2 cellular contexts compared by ENCODE assay signal in genomic region chr14:104751539-104752337, GRCh38.
A peak's percentile ranks its signal among the peaks of the same experiment; 100 is the strongest.
TF ChIP-seq lines count a peak whose summit lies in the region.

No MANE protein-coding gene starts in this region.

TF ChIP-seq in IMR-90, 13 proteins besides CTCF, POLR2A, EP300 and RAD21:
- TF ChIP-seq CEBPB (IDR thresholded peaks at IDR 0.05; ENCODE audit: low read depth, low read length) (no peak), CHD1 (IDR thresholded peaks at IDR 0.05; ENCODE audit: low read depth, low read length) (no peak), NFE2L2 (IDR thresholded peaks at IDR 0.05; ENCODE audit: low read depth, low read length) (no peak), RCOR1 (IDR thresholded peaks at IDR 0.05; ENCODE audit: insufficient replicate concordance, low read length) (no peak), USF2 (IDR thresholded peaks at IDR 0.05; ENCODE audit: low read depth, low read length) (no peak), MAZ (IDR thresholded peaks at IDR 0.05; ENCODE audit: borderline replicate concordance, low read depth, low read length) (no peak), MAFK (IDR thresholded peaks at IDR 0.05; ENCODE audit: low read depth, low read length) (no peak), MXI1 (IDR thresholded peaks at IDR 0.05; ENCODE audit: borderline replicate concordance, low read depth, low read length) (no peak), BHLHE40 (IDR thresholded peaks at IDR 0.05; ENCODE audit: low read depth, low read length) (no peak), RFX5 (IDR thresholded peaks at IDR 0.05; ENCODE audit: low read depth, low read length) (no peak), FOS (IDR thresholded peaks at IDR 0.05; ENCODE audit: low read depth, low read length) (no peak), SMC3 (IDR thresholded peaks at IDR 0.05; ENCODE audit: low read depth, low read length) (no peak)
- TF ChIP-seq, protein P1, sequence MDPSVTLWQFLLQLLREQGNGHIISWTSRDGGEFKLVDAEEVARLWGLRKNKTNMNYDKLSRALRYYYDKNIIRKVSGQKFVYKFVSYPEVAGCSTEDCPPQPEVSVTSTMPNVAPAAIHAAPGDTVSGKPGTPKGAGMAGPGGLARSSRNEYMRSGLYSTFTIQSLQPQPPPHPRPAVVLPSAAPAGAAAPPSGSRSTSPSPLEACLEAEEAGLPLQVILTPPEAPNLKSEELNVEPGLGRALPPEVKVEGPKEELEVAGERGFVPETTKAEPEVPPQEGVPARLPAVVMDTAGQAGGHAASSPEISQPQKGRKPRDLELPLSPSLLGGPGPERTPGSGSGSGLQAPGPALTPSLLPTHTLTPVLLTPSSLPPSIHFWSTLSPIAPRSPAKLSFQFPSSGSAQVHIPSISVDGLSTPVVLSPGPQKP (IDR thresholded peaks at IDR 0.05; ENCODE audit: borderline replicate concordance, low read depth, low read length), result no peak

TF ChIP-seq in K562, 482 proteins besides CTCF, POLR2A, EP300 and RAD21 (continues in another document):
- TF ChIP-seq CEBPG (CRISPR knock-in tag; IDR thresholded peaks at IDR 0.05), result peak; percentile 29; the same call in 1 of the 2 replicates
- TF ChIP-seq CEBPG (tag; conservative IDR thresholded peaks at IDR 0.05 in 1 of 2, IDR thresholded peaks at IDR 0.05 in 1 of 2), result no peak
- TF ChIP-seq ZNF717 (CRISPR knock-in tag; IDR thresholded peaks at IDR 0.05), result 0 out of 2 replicates have a peak, but pooled peaks have one; percentile 40
- no peak for TF ChIP-seq ZBED1 (IDR thresholded peaks at IDR 0.05)
- peak; percentile 17; the same call in 1 of the 2 replicates for TF ChIP-seq CXXC5 (CRISPR knock-in tag; IDR thresholded peaks at IDR 0.05)
- no peak for TF ChIP-seq ZNF699 (CRISPR knock-in tag; IDR thresholded peaks at IDR 0.05; ENCODE audit: insufficient replicate concordance)
- peak in 1 of 2 experiments; percentile 15; a peak in 1 of 4 replicates for TF ChIP-seq KDM1A (IDR thresholded peaks at IDR 0.05)
- TF ChIP-seq ZNF431 (CRISPR knock-in tag; IDR thresholded peaks at IDR 0.05), result no peak; the same call in 1 of the 2 replicates
- no peak for TF ChIP-seq DPF2 (IDR thresholded peaks at IDR 0.05)
- no peak for TF ChIP-seq ZNF23 (CRISPR knock-in tag; IDR thresholded peaks at IDR 0.05)
- TF ChIP-seq SMARCA5 (IDR thresholded peaks at IDR 0.05), result no peak
- TF ChIP-seq, protein P2, sequence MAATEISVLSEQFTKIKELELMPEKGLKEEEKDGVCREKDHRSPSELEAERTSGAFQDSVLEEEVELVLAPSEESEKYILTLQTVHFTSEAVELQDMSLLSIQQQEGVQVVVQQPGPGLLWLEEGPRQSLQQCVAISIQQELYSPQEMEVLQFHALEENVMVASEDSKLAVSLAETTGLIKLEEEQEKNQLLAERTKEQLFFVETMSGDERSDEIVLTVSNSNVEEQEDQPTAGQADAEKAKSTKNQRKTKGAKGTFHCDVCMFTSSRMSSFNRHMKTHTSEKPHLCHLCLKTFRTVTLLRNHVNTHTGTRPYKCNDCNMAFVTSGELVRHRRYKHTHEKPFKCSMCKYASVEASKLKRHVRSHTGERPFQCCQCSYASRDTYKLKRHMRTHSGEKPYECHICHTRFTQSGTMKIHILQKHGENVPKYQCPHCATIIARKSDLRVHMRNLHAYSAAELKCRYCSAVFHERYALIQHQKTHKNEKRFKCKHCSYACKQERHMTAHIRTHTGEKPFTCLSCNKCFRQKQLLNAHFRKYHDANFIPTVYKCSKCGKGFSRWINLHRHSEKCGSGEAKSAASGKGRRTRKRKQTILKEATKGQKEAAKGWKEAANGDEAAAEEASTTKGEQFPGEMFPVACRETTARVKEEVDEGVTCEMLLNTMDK (IDR thresholded peaks at IDR 0.05; ENCODE audit: borderline replicate concordance, insufficient read depth, low read depth, low read length, poor library complexity, severe bottlenecking), result peak; percentile 72
- TF ChIP-seq KDM2B (CRISPR knock-in tag; IDR thresholded peaks at IDR 0.05), result no peak
- TF ChIP-seq ZNF785 (CRISPR knock-in tag; IDR thresholded peaks at IDR 0.05), result no peak
- TF ChIP-seq ZFX (CRISPR knock-in tag; IDR thresholded peaks at IDR 0.05), result no peak; the same call in 1 of the 2 replicates
- peak; percentile 15; the same call in 1 of the 2 replicates for TF ChIP-seq KLF16 (IDR thresholded peaks at IDR 0.05)
- TF ChIP-seq ZNF212 (CRISPR knock-in tag; IDR thresholded peaks at IDR 0.05), result no peak
- TF ChIP-seq PCBP1 (IDR thresholded peaks at IDR 0.05; ENCODE audit: low read depth, low read length, poor library complexity, severe bottlenecking), result peak; percentile 31
- TF ChIP-seq, protein P3, sequence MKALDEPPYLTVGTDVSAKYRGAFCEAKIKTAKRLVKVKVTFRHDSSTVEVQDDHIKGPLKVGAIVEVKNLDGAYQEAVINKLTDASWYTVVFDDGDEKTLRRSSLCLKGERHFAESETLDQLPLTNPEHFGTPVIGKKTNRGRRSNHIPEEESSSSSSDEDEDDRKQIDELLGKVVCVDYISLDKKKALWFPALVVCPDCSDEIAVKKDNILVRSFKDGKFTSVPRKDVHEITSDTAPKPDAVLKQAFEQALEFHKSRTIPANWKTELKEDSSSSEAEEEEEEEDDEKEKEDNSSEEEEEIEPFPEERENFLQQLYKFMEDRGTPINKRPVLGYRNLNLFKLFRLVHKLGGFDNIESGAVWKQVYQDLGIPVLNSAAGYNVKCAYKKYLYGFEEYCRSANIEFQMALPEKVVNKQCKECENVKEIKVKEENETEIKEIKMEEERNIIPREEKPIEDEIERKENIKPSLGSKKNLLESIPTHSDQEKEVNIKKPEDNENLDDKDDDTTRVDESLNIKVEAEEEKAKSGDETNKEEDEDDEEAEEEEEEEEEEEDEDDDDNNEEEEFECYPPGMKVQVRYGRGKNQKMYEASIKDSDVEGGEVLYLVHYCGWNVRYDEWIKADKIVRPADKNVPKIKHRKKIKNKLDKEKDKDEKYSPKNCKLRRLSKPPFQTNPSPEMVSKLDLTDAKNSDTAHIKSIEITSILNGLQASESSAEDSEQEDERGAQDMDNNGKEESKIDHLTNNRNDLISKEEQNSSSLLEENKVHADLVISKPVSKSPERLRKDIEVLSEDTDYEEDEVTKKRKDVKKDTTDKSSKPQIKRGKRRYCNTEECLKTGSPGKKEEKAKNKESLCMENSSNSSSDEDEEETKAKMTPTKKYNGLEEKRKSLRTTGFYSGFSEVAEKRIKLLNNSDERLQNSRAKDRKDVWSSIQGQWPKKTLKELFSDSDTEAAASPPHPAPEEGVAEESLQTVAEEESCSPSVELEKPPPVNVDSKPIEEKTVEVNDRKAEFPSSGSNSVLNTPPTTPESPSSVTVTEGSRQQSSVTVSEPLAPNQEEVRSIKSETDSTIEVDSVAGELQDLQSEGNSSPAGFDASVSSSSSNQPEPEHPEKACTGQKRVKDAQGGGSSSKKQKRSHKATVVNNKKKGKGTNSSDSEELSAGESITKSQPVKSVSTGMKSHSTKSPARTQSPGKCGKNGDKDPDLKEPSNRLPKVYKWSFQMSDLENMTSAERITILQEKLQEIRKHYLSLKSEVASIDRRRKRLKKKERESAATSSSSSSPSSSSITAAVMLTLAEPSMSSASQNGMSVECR (CRISPR knock-in tag; IDR thresholded peaks at IDR 0.05), result peak; percentile 69
- no peak for TF ChIP-seq ZNF239 (CRISPR knock-in tag; IDR thresholded peaks at IDR 0.05)
- TF ChIP-seq EP400 (IDR thresholded peaks at IDR 0.05), result peak; percentile 57; the same call in 1 of the 2 replicates
- TF ChIP-seq TEAD1 (CRISPR knock-in tag; IDR thresholded peaks at IDR 0.05), result peak in 1 of 2 experiments; percentile 61; a peak in 1 of 4 replicates
- TF ChIP-seq OTX1 (CRISPR knock-in tag; IDR thresholded peaks at IDR 0.05), result no peak
- no peak for TF ChIP-seq ZNF184 (CRISPR knock-in tag; IDR thresholded peaks at IDR 0.05)
- TF ChIP-seq MAX (CRISPR knock-in tag; IDR thresholded peaks at IDR 0.05), result peak; percentile 84
- peak; percentile 83 for TF ChIP-seq MYC (IDR thresholded peaks at IDR 0.05; ENCODE audit: low read depth, low read length)
- TF ChIP-seq MYC (CRISPR knock-in tag; IDR thresholded peaks at IDR 0.05; ENCODE audit: borderline replicate concordance, low read depth), result no peak
- peak; percentile 71; the same call in 1 of the 2 replicates for TF ChIP-seq TFAP4 (CRISPR knock-in tag; IDR thresholded peaks at IDR 0.05; ENCODE audit: borderline replicate concordance)
- TF ChIP-seq ARID1B (IDR thresholded peaks at IDR 0.05), result 0 out of 2 replicates have a peak, but pooled peaks have one; percentile 36
- TF ChIP-seq, protein P4, sequence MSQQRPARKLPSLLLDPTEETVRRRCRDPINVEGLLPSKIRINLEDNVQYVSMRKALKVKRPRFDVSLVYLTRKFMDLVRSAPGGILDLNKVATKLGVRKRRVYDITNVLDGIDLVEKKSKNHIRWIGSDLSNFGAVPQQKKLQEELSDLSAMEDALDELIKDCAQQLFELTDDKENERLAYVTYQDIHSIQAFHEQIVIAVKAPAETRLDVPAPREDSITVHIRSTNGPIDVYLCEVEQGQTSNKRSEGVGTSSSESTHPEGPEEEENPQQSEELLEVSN (IDR thresholded peaks at IDR 0.05; ENCODE audit: borderline replicate concordance in 1 of 2, extremely low read depth in 1 of 2, insufficient read depth in 1 of 2, insufficient read length in 1 of 2, low read depth in 1 of 2, low read length in 1 of 2, poor library complexity in 1 of 2, severe bottlenecking in 1 of 2), result peak in 1 of 2 experiments; percentile 76
- 0 out of 4 replicates have a peak, but pooled peaks of 1 of the 2 experiments have one; percentile 27 for TF ChIP-seq FOXA3 (CRISPR knock-in tag; conservative IDR thresholded peaks at IDR 0.05 in 1 of 2, IDR thresholded peaks at IDR 0.05 in 1 of 2)
- TF ChIP-seq NFIC (IDR thresholded peaks at IDR 0.05), result 0 out of 2 replicates have a peak, but pooled peaks have one; percentile 7
- TF ChIP-seq, protein P5, sequence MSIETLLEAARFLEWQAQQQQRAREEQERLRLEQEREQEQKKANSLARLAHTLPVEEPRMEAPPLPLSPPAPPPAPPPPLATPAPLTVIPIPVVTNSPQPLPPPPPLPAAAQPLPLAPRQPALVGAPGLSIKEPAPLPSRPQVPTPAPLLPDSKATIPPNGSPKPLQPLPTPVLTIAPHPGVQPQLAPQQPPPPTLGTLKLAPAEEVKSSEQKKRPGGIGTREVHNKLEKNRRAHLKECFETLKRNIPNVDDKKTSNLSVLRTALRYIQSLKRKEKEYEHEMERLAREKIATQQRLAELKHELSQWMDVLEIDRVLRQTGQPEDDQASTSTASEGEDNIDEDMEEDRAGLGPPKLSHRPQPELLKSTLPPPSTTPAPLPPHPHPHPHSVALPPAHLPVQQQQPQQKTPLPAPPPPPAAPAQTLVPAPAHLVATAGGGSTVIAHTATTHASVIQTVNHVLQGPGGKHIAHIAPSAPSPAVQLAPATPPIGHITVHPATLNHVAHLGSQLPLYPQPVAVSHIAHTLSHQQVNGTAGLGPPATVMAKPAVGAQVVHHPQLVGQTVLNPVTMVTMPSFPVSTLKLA (conservative IDR thresholded peaks at IDR 0.05), result peak; percentile 48 to 61
- TF ChIP-seq EZH2 (IDR thresholded peaks at IDR 0.05; ENCODE audit: borderline replicate concordance, low read depth, low read length), result no peak
- peak; percentile 71; the same call in 1 of the 2 replicates for TF ChIP-seq RBFOX2 (IDR thresholded peaks at IDR 0.05; ENCODE audit: low read depth, low read length)
- peak; percentile 56; the same call in 1 of the 2 replicates for TF ChIP-seq CBX1 (IDR thresholded peaks at IDR 0.05; ENCODE audit: low read depth)
- TF ChIP-seq NCOA6 (IDR thresholded peaks at IDR 0.05), result no peak
- TF ChIP-seq, protein P6, sequence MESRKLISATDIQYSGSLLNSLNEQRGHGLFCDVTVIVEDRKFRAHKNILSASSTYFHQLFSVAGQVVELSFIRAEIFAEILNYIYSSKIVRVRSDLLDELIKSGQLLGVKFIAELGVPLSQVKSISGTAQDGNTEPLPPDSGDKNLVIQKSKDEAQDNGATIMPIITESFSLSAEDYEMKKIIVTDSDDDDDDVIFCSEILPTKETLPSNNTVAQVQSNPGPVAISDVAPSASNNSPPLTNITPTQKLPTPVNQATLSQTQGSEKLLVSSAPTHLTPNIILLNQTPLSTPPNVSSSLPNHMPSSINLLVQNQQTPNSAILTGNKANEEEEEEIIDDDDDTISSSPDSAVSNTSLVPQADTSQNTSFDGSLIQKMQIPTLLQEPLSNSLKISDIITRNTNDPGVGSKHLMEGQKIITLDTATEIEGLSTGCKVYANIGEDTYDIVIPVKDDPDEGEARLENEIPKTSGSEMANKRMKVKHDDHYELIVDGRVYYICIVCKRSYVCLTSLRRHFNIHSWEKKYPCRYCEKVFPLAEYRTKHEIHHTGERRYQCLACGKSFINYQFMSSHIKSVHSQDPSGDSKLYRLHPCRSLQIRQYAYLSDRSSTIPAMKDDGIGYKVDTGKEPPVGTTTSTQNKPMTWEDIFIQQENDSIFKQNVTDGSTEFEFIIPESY (CRISPR knock-in tag; IDR thresholded peaks at IDR 0.05), result peak; percentile 86
- TF ChIP-seq, protein P7, sequence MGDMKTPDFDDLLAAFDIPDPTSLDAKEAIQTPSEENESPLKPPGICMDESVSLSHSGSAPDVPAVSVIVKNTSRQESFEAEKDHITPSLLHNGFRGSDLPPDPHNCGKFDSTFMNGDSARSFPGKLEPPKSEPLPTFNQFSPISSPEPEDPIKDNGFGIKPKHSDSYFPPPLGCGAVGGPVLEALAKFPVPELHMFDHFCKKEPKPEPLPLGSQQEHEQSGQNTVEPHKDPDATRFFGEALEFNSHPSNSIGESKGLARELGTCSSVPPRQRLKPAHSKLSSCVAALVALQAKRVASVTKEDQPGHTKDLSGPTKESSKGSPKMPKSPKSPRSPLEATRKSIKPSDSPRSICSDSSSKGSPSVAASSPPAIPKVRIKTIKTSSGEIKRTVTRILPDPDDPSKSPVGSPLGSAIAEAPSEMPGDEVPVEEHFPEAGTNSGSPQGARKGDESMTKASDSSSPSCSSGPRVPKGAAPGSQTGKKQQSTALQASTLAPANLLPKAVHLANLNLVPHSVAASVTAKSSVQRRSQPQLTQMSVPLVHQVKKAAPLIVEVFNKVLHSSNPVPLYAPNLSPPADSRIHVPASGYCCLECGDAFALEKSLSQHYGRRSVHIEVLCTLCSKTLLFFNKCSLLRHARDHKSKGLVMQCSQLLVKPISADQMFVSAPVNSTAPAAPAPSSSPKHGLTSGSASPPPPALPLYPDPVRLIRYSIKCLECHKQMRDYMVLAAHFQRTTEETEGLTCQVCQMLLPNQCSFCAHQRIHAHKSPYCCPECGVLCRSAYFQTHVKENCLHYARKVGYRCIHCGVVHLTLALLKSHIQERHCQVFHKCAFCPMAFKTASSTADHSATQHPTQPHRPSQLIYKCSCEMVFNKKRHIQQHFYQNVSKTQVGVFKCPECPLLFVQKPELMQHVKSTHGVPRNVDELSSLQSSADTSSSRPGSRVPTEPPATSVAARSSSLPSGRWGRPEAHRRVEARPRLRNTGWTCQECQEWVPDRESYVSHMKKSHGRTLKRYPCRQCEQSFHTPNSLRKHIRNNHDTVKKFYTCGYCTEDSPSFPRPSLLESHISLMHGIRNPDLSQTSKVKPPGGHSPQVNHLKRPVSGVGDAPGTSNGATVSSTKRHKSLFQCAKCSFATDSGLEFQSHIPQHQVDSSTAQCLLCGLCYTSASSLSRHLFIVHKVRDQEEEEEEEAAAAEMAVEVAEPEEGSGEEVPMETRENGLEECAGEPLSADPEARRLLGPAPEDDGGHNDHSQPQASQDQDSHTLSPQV (IDR thresholded peaks at IDR 0.05), result no peak; the same call in 1 of the 2 replicates
- TF ChIP-seq NR2C2 (CRISPR knock-in tag; IDR thresholded peaks at IDR 0.05), result no peak
- no peak for TF ChIP-seq NR2C2 (tag; IDR thresholded peaks at IDR 0.05)
- TF ChIP-seq IRF2 (CRISPR knock-in tag; IDR thresholded peaks at IDR 0.05), result no peak
